Comparison of ENCODE assay signal across 1 cellular context in the genomic region with DNA sequence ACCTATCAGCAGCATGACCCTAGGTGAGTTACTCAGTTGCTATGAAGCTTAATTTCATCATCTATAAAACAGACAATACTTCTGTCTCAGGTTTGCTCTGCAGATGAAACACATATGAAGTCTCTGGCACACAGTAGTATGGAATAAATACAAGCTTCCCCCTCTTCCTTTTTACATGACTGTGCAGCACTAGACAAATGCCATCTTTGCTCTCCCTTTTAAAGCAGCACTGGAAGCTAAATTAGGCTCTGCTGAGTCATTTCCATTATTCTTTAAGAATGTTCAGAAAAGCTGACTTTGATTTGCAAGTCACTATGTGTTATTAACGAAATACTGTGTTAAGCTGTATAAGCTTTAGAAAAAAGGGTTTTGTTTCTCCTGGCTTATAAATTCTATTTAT.
TF ChIP-seq lines count a peak whose summit lies in the region.

No MANE protein-coding gene starts in this region.

TF ChIP-seq in HCT116, 20 proteins besides CTCF, POLR2A, EP300 and RAD21 (continued from another document):
- TF ChIP-seq, protein P1, sequence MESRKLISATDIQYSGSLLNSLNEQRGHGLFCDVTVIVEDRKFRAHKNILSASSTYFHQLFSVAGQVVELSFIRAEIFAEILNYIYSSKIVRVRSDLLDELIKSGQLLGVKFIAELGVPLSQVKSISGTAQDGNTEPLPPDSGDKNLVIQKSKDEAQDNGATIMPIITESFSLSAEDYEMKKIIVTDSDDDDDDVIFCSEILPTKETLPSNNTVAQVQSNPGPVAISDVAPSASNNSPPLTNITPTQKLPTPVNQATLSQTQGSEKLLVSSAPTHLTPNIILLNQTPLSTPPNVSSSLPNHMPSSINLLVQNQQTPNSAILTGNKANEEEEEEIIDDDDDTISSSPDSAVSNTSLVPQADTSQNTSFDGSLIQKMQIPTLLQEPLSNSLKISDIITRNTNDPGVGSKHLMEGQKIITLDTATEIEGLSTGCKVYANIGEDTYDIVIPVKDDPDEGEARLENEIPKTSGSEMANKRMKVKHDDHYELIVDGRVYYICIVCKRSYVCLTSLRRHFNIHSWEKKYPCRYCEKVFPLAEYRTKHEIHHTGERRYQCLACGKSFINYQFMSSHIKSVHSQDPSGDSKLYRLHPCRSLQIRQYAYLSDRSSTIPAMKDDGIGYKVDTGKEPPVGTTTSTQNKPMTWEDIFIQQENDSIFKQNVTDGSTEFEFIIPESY (IDR thresholded peaks at IDR 0.05; ENCODE audit: extremely low read depth, insufficient replicate concordance, low read length) = no peak
- TF ChIP-seq FOSL1 (IDR thresholded peaks at IDR 0.05; ENCODE audit: low read depth) = no peak
- no peak for TF ChIP-seq CBX3 (IDR thresholded peaks at IDR 0.05; ENCODE audit: low read depth)
- TF ChIP-seq, protein P2, sequence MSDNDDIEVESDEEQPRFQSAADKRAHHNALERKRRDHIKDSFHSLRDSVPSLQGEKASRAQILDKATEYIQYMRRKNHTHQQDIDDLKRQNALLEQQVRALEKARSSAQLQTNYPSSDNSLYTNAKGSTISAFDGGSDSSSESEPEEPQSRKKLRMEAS (IDR thresholded peaks at IDR 0.05) = no peak
- no peak for TF ChIP-seq JUND (IDR thresholded peaks at IDR 0.05)
- TF ChIP-seq SIN3A (IDR thresholded peaks at IDR 0.05; ENCODE audit: low read depth) = no peak
- TF ChIP-seq TCF7L2 (IDR thresholded peaks at IDR 0.05; ENCODE audit: borderline replicate concordance, extremely low read depth, insufficient read depth, insufficient read length) = no peak
- no peak for TF ChIP-seq SRF (IDR thresholded peaks at IDR 0.05; ENCODE audit: low read depth)
- no peak for TF ChIP-seq YY1 (IDR thresholded peaks at IDR 0.05; ENCODE audit: extremely low read depth, insufficient replicate concordance, low read depth, low read length)
- TF ChIP-seq EZH2phosphoT487 (IDR thresholded peaks at IDR 0.05; ENCODE audit: borderline replicate concordance) = no peak
- no peak; the same call in 1 of the 2 replicates for TF ChIP-seq CEBPB (IDR thresholded peaks at IDR 0.05; ENCODE audit: low read depth)
TF ChIP-seq in HCT116: peak in this region for 0.
